In the genomic region with DNA sequence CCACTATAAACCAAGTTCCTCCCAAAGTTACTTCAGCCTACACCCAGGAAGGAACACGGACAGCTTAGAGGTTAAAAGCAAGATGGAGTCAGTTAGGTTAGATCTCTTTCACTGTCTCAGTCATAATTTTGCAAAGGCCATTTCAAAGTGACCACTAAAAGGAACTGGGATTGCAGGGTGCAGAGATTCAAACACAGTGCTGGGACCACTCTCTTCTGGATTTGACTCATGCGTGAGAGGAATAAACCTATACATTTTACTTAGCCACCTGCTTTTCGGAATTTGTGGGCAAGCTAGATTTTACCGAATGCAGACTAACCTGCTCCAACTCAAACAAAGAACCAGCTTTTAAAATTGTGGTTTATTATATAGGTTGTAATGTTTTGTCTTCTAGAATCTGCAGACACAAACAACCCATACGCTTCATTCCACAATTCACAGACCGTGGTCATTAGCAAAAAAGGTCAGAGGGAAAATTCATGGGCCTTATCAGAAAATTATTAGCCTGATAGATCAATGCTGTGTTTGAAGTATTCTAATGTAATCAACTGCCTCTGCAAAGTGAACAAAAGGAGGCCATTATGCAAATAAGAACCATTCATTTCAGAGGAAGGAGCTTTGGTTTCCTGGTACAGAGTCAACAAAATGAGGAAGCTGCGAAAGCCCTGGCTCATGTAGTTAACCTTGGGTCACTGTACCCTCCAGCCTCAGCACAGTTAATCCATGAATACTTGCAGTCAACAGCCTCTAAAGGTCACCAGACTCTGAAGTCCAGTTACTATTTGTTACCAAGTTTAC, we compare ENCODE assay signal across 8 cellular contexts.
DNase-seq lines count a peak whose midpoint lies in the region; ATAC-seq and TF ChIP-seq lines count a peak whose summit lies in the region.

No MANE protein-coding gene starts in this region.

- H3K27me3 ChIP-seq in neural progenitor cell: no peaks in the 10 kb centered on the region

- peaks cover 22% of the 10 kb centered on the region for H3K9me3 Mint-ChIP-seq in activated CD4-positive, alpha-beta memory T cell treated with anti-CD3 and anti-CD28 coated beads for 36 hours
- H3K9me3 Mint-ChIP-seq in neural progenitor cell: peaks cover 15% of the 10 kb centered on the region
- H3K9me3 Mint-ChIP-seq in T-helper 2 cell treated with Interferon-gamma antibody and Interleukin-4, amounts not matched to agents 5 μg/mL and 100 μg/mL, for 36 hours: peaks cover 18% of the 10 kb centered on the region

- DNase-seq in AML-193 (lab: John Stamatoyannopoulos, UW): peak; percentile 45 to 69
- peak; percentile 46 for DNase-seq in activated CD4-positive, alpha-beta memory T cell treated with anti-CD3 and anti-CD28 coated beads for 36 hours
- peak; percentile 45 for DNase-seq in pons (ENCODE audit: low spot score)
- no peak for DNase-seq in neural progenitor cell (ENCODE audit: low spot score)
- DNase-seq in T-helper 2 cell treated with Interferon-gamma antibody and Interleukin-4, amounts not matched to agents 5 μg/mL and 100 μg/mL, for 36 hours (ENCODE audit: low spot score): no peak
- DNase-seq in activated T-cell treated with anti-CD3 and anti-CD28 coated beads, Interleukin-2, amount 50 U/mL, for 1 hour: no peak

- peak overlapping the region; percentile 59 for H3K27ac Mint-ChIP-seq in activated CD4-positive, alpha-beta memory T cell treated with anti-CD3 and anti-CD28 coated beads for 36 hours
- no peak overlapping the region for H3K27ac Mint-ChIP-seq in neural progenitor cell
- H3K27ac Mint-ChIP-seq in T-helper 2 cell treated with Interferon-gamma antibody and Interleukin-4, amounts not matched to agents 5 μg/mL and 100 μg/mL, for 36 hours: no peak overlapping the region

- H3K4me2 ChIP-seq in neural progenitor cell: no peak overlapping the region

- H3K9me3 ChIP-seq in neural progenitor cell (ENCODE audit: low read depth): no peaks in the 10 kb centered on the region

- no peak overlapping the region for H2AFZ ChIP-seq in neural progenitor cell (replicated peaks)

- no peak overlapping the region for H3K9ac ChIP-seq in neural progenitor cell

- CTCF ChIA-PET in activated CD4-positive, alpha-beta memory T cell treated with anti-CD3 and anti-CD28 coated beads for 36 hours (lab: Charles Lee): interaction anchor here (0.5 kb wide), 1 partner anchor 317 kb away, joined by 3 read pairs; no protein-coding TSS in a partner anchor

- peaks cover 14% of the 10 kb centered on the region for H3K36me3 Mint-ChIP-seq in activated CD4-positive, alpha-beta memory T cell treated with anti-CD3 and anti-CD28 coated beads for 36 hours
- H3K36me3 Mint-ChIP-seq in neural progenitor cell: no peaks in the 10 kb centered on the region
- peaks cover 15% of the 10 kb centered on the region for H3K36me3 Mint-ChIP-seq in T-helper 2 cell treated with Interferon-gamma antibody and Interleukin-4, amounts not matched to agents 5 μg/mL and 100 μg/mL, for 36 hours (ENCODE audit: low read depth)

- no peaks in the 10 kb centered on the region for H4K20me1 ChIP-seq in neural progenitor cell (ENCODE audit: low read depth)

- H3K27me3 Mint-ChIP-seq in activated CD4-positive, alpha-beta memory T cell treated with anti-CD3 and anti-CD28 coated beads for 36 hours: no peaks in the 10 kb centered on the region
- peaks cover under 1% of the 10 kb centered on the region for H3K27me3 Mint-ChIP-seq in neural progenitor cell (ENCODE audit: insufficient read depth, low read depth)
- H3K27me3 Mint-ChIP-seq in T-helper 2 cell treated with Interferon-gamma antibody and Interleukin-4, amounts not matched to agents 5 μg/mL and 100 μg/mL, for 36 hours (ENCODE audit: low read depth): peaks cover 2% of the 10 kb centered on the region

- no peaks in the 10 kb centered on the region for H3K36me3 ChIP-seq in neural progenitor cell

- no peak overlapping the region for H3K27ac ChIP-seq in neural progenitor cell

- no peak overlapping the region for H3K4me3 ChIP-seq in neural progenitor cell

- no peak overlapping the region for H3K4me3 Mint-ChIP-seq in activated CD4-positive, alpha-beta memory T cell treated with anti-CD3 and anti-CD28 coated beads for 36 hours
- no peak overlapping the region for H3K4me3 Mint-ChIP-seq in neural progenitor cell
- H3K4me3 Mint-ChIP-seq in T-helper 2 cell treated with Interferon-gamma antibody and Interleukin-4, amounts not matched to agents 5 μg/mL and 100 μg/mL, for 36 hours: no peak overlapping the region

- H3F3A ChIP-seq in neural progenitor cell (ENCODE audit: low read depth): peaks cover 7% of the 10 kb centered on the region

- ATAC-seq in GM19035 (IDR thresholded peaks at IDR 0.05; ENCODE audit: unreplicated experiment) (peak; percentile 56), HG03135 (IDR thresholded peaks at IDR 0.05; ENCODE audit: unreplicated experiment) (peak; percentile 71)

- peaks cover 19% of the 10 kb centered on the region for H3K4me1 ChIP-seq in neural progenitor cell

- TF ChIP-seq CTCF in neural progenitor cell (IDR thresholded peaks at IDR 0.05): no peak

- intact Hi-C loops in activated CD4-positive, alpha-beta memory T cell treated with anti-CD3 and anti-CD28 coated beads for 36 hours (cut with micrococcal nuclease): no loop called here

- no peaks in the 10 kb centered on the region for H3K79me2 ChIP-seq in neural progenitor cell (ENCODE audit: low read depth)

- peaks cover 20% of the 10 kb centered on the region for H3K4me1 Mint-ChIP-seq in activated CD4-positive, alpha-beta memory T cell treated with anti-CD3 and anti-CD28 coated beads for 36 hours (ENCODE audit: low read depth)
- peaks cover 8% of the 10 kb centered on the region for H3K4me1 Mint-ChIP-seq in neural progenitor cell
- peaks cover 15% of the 10 kb centered on the region for H3K4me1 Mint-ChIP-seq in T-helper 2 cell treated with Interferon-gamma antibody and Interleukin-4, amounts not matched to agents 5 μg/mL and 100 μg/mL, for 36 hours (ENCODE audit: low read depth)

- POLR2A ChIA-PET in activated CD4-positive, alpha-beta memory T cell treated with anti-CD3 and anti-CD28 coated beads for 36 hours (lab: Charles Lee): interaction anchor here (0.9 to 1.6 kb wide), 2 partner anchors 323 to 342 kb away, joined by 3 to 5 read pairs; no protein-coding TSS in a partner anchor

Comparison
In these comparisons a context has a peak if more than half of its experiments do, and no peak if none do; other contexts are left out.
1. DNase-seq: peak in AML-193 (2 of 2), activated CD4-positive, alpha-beta memory T cell treated with anti-CD3 and anti-CD28 coated beads for 36 hours (single experiment) and pons (single experiment); none in neural progenitor cell (single experiment), T-helper 2 cell treated with Interferon-gamma antibody and Interleukin-4, amounts not matched to agents 5 μg/mL and 100 μg/mL, for 36 hours (single experiment) and activated T-cell treated with anti-CD3 and anti-CD28 coated beads, Interleukin-2, amount 50 U/mL, for 1 hour (single experiment).